ENCODE assay signal across 21 cellular contexts in the genomic region with DNA sequence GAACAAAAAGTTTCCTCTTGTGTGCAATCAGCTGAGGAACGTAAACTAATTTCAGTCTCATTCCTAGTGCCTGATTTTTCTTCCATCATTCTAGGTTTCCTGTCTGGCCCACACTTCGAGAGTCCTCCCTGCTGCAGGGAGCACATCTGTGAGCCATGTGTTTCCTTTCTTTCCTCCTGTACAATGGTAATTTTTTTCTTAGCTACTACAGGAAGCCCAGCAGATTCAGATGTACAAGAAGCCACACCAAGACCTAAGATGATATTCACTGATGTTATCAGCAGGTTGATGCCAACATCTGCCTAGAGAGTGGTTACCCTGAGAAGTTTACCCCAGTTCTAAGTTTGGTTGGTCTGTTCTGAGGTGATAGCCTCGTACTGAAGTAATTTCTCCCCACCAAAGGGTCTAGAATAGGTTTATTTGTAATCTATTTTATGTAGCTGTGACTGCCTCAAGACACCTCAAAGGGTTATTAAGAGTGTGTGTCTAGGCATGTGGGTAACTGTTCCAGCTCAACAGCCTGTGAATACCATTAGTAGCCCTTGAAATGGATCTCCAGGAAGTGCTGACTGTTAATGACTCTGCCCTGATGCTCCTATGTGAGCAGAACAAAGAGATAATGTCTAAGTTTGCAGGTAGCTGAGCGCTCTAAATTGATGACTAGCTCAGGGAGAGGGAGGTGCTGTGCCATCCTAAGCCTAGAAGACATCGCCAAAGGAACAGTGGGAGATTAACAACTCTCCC. TPM values are rescaled to one million over a fixed set of nuclear protein-coding genes. Genes with fewer than 3 reads are reported as not detected.
DNase-seq lines count a peak whose midpoint lies in the region; ATAC-seq and TF ChIP-seq lines count a peak whose summit lies in the region.
"Had no signal": no experiment of that assay in that cellular context is flagged by ENCODE, and none has a peak within 500 bp of the region (broad histone marks: within the 10 kb centered on the region; RNA-seq: fewer than 3 reads in every experiment).

No MANE protein-coding gene starts in this region.

- no peak for ATAC-seq in activated naive CD8-positive, alpha-beta T cell treated with anti-CD3 and anti-CD28 coated beads, Interleukin-2, amount 10 ng/mL, durations not matched to agents 7 days and 5 days (ENCODE audit: low read depth)
- ATAC-seq in activated naive CD8-positive, alpha-beta T cell treated with anti-CD3 and anti-CD28 coated beads, Interleukin-2, amount 50 U/mL, for 24 hours: no peak
- ATAC-seq: left cardiac atrium, psoas muscle had no signal

- no peaks in the 10 kb centered on the region for H3K27me3 ChIP-seq in thyroid gland

- H3K4me1 Mint-ChIP-seq in activated naive CD8-positive, alpha-beta T cell treated with anti-CD3 and anti-CD28 coated beads, Interleukin-2, amount 10 ng/mL, durations not matched to agents 7 days and 5 days: peaks cover 2% of the 10 kb centered on the region
- H3K4me1 Mint-ChIP-seq in activated naive CD8-positive, alpha-beta T cell treated with anti-CD3 and anti-CD28 coated beads, Interleukin-2, amount 50 U/mL, for 24 hours: peaks cover 5% of the 10 kb centered on the region

- no peaks in the 10 kb centered on the region for H3K9me3 Mint-ChIP-seq in activated naive CD8-positive, alpha-beta T cell treated with anti-CD3 and anti-CD28 coated beads, Interleukin-2, amount 10 ng/mL, durations not matched to agents 7 days and 5 days
- H3K9me3 Mint-ChIP-seq in activated naive CD8-positive, alpha-beta T cell treated with anti-CD3 and anti-CD28 coated beads, Interleukin-2, amount 50 U/mL, for 24 hours: no peaks in the 10 kb centered on the region
- H3K9me3 Mint-ChIP-seq: activated CD4-positive, alpha-beta T cell treated with anti-CD3 and anti-CD28 coated beads, Interleukin-2, amount 10 ng/mL, durations not matched to agents 7 days and 5 days; nephron progenitor cell had no signal

- no peaks in the 10 kb centered on the region for H3K36me3 ChIP-seq in thyroid gland

- POLR2A ChIA-PET in activated naive CD8-positive, alpha-beta T cell treated with anti-CD3 and anti-CD28 coated beads, Interleukin-2, amount 10 ng/mL, durations not matched to agents 7 days and 5 days (lab: Charles Lee): no interaction called here

- no peaks in the 10 kb centered on the region for H3K9me3 ChIP-seq in thyroid gland
- H3K9me3 ChIP-seq: psoas muscle had no signal

- intact Hi-C loops in thyroid gland (cut with DNase I): no loop called here

- TF ChIP-seq CTCF in epithelial cell of esophagus (IDR thresholded peaks at IDR 0.05; ENCODE audit: insufficient read depth, low read depth, low read length, missing control alignments) (no peak), thyroid gland (IDR thresholded peaks at IDR 0.05) (no peak)

- TF ChIP-seq POLR2A in thyroid gland (IDR thresholded peaks at IDR 0.05): no peak

- no peak for DNase-seq in activated naive CD8-positive, alpha-beta T cell treated with anti-CD3 and anti-CD28 coated beads, Interleukin-2, amount 10 ng/mL, durations not matched to agents 7 days and 5 days
- no peak for DNase-seq in activated naive CD8-positive, alpha-beta T cell treated with anti-CD3 and anti-CD28 coated beads, Interleukin-2, amount 50 U/mL, for 24 hours
- DNase-seq in Kasumi-1 (lab: John Stamatoyannopoulos, UW): peak; percentile 85 to 86
- peak; percentile 11 for DNase-seq in epithelial cell of esophagus (ENCODE audit: low read depth)
- no peak for DNase-seq in thyroid gland
- no peak for DNase-seq in activated effector memory CD4-positive, alpha-beta T cell treated with anti-CD3 and anti-CD28 coated beads, Interleukin-2, amount 50 U/mL, for 16 hours
- DNase-seq in DMS53 treated with DMSO at 0.1 percent for 48 hours (lab: John Stamatoyannopoulos, UW; ENCODE audit: unreplicated experiment): no peak
- no peak for DNase-seq in stimulated activated CD4-positive, alpha-beta T cell treated with anti-CD3 and anti-CD28 coated beads, Interleukin-2, amount 100 ng/mL, for 24 hours
- DNase-seq: 8988T; activated CD4-positive, alpha-beta T cell treated with anti-CD3 and anti-CD28 coated beads, Interleukin-2, amount 10 ng/mL, durations not matched to agents 7 days and 5 days; left cardiac atrium; NCI-H1417; NCI-H2171; NCI-H82; nephron progenitor cell; psoas muscle; RPMI8226 had no signal

- H3K4me3 ChIP-seq in epithelial cell of esophagus (ENCODE audit: low read length): no peak overlapping the region
- H3K4me3 ChIP-seq in thyroid gland (replicated peaks in 1 of 3): no peak overlapping the region
- H3K4me3 ChIP-seq: psoas muscle had no signal

- peaks cover 21 to 35% of the 10 kb centered on the region in 2 donors for H3K4me1 ChIP-seq in thyroid gland
- H3K4me1 ChIP-seq: psoas muscle had no signal

- 73 to 74% methylated on average over 5 of the region's 5 CpGs for WGBS in thyroid gland, 2 donors

- peak overlapping the region; percentile 6 for H3K27ac Mint-ChIP-seq in activated naive CD8-positive, alpha-beta T cell treated with anti-CD3 and anti-CD28 coated beads, Interleukin-2, amount 10 ng/mL, durations not matched to agents 7 days and 5 days
- no peak overlapping the region for H3K27ac Mint-ChIP-seq in activated naive CD8-positive, alpha-beta T cell treated with anti-CD3 and anti-CD28 coated beads, Interleukin-2, amount 50 U/mL, for 24 hours
- H3K27ac Mint-ChIP-seq: activated CD4-positive, alpha-beta T cell treated with anti-CD3 and anti-CD28 coated beads, Interleukin-2, amount 10 ng/mL, durations not matched to agents 7 days and 5 days; nephron progenitor cell had no signal

- H3K27me3 Mint-ChIP-seq in activated naive CD8-positive, alpha-beta T cell treated with anti-CD3 and anti-CD28 coated beads, Interleukin-2, amount 10 ng/mL, durations not matched to agents 7 days and 5 days: peaks cover 12% of the 10 kb centered on the region
- H3K27me3 Mint-ChIP-seq in activated naive CD8-positive, alpha-beta T cell treated with anti-CD3 and anti-CD28 coated beads, Interleukin-2, amount 50 U/mL, for 24 hours: peaks cover 2% of the 10 kb centered on the region

- H3K36me3 Mint-ChIP-seq in activated naive CD8-positive, alpha-beta T cell treated with anti-CD3 and anti-CD28 coated beads, Interleukin-2, amount 10 ng/mL, durations not matched to agents 7 days and 5 days: no peaks in the 10 kb centered on the region
- H3K36me3 Mint-ChIP-seq in activated naive CD8-positive, alpha-beta T cell treated with anti-CD3 and anti-CD28 coated beads, Interleukin-2, amount 50 U/mL, for 24 hours (ENCODE audit: low read depth): no peaks in the 10 kb centered on the region

- H3K27ac ChIP-seq in thyroid gland: peak overlapping the region; percentile 86 to 91 (median 90)
- H3K27ac ChIP-seq: psoas muscle had no signal

- H3K4me3 Mint-ChIP-seq in activated naive CD8-positive, alpha-beta T cell treated with anti-CD3 and anti-CD28 coated beads, Interleukin-2, amount 10 ng/mL, durations not matched to agents 7 days and 5 days: no peak overlapping the region
- no peak overlapping the region for H3K4me3 Mint-ChIP-seq in activated naive CD8-positive, alpha-beta T cell treated with anti-CD3 and anti-CD28 coated beads, Interleukin-2, amount 50 U/mL, for 24 hours
- H3K4me3 Mint-ChIP-seq: activated CD4-positive, alpha-beta T cell treated with anti-CD3 and anti-CD28 coated beads, Interleukin-2, amount 10 ng/mL, durations not matched to agents 7 days and 5 days; nephron progenitor cell had no signal

RNA-seq across cellular contexts. Expression of a gene that starts 31.7 kb away (rescaled TPM):
- not detected for total RNA-seq in activated naive CD8-positive, alpha-beta T cell treated with anti-CD3 and anti-CD28 coated beads, Interleukin-2, amount 10 ng/mL, durations not matched to agents 7 days and 5 days
- total RNA-seq in thyroid gland: not detected
- total RNA-seq: activated CD4-positive, alpha-beta T cell treated with anti-CD3 and anti-CD28 coated beads, Interleukin-2, amount 10 ng/mL, durations not matched to agents 7 days and 5 days; cerebellum; frontal cortex; left cardiac atrium; LHCN-M2; mesenteric fat pad; psoas muscle had no signal

Comparison
In these comparisons a context has a peak if more than half of its experiments do, and no peak if none do; other contexts are left out.
1. DNase-seq: peak in Kasumi-1 (2 of 2) and epithelial cell of esophagus (single experiment); none in activated naive CD8-positive, alpha-beta T cell treated with anti-CD3 and anti-CD28 coated beads, Interleukin-2, amount 10 ng/mL, durations not matched to agents 7 days and 5 days (single experiment), activated naive CD8-positive, alpha-beta T cell treated with anti-CD3 and anti-CD28 coated beads, Interleukin-2, amount 50 U/mL, for 24 hours (single experiment), thyroid gland (0 of 2), activated effector memory CD4-positive, alpha-beta T cell treated with anti-CD3 and anti-CD28 coated beads, Interleukin-2, amount 50 U/mL, for 16 hours (single experiment), DMS53 treated with DMSO at 0.1 percent for 48 hours (single experiment) and stimulated activated CD4-positive, alpha-beta T cell treated with anti-CD3 and anti-CD28 coated beads, Interleukin-2, amount 100 ng/mL, for 24 hours (0 of 2).